Comparison of ENCODE assay signal across 15 cellular contexts in the genomic region with DNA sequence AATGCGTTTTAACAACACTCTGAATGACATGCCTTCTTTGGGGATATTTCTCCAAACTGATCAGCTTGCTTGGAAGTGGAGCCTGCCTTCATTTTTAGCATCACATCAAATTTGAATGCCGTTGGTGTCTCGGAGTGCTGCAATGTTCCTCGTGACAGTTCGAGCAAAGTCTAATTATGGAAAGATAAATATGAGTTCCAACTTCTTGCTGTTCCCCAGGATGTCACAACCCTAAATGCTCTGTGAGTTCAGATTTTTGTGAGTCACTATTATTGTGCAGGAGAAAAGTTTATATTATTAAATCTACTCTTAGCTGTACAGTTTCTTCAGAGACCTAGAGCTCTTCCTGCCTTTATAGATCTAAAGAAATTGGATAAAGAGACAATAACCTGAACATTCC.
DNase-seq lines count a peak whose midpoint lies in the region; ATAC-seq and TF ChIP-seq lines count a peak whose summit lies in the region.
"Had no signal": no experiment of that assay in that cellular context is flagged by ENCODE, and none has a peak within 500 bp of the region (broad histone marks: within the 10 kb centered on the region; RNA-seq: fewer than 3 reads in every experiment).

No MANE protein-coding gene starts in this region.

- H3K4me3 ChIP-seq in choroid plexus epithelial cell (ENCODE audit: low read depth, low read length) = no peak overlapping the region
- H3K4me3 ChIP-seq: BLaER1 treated with 17β-estradiol and CSF1 and Interleukin-3, amounts not matched to agents 10 nM and 100 nM; HAP-1; K562 had no signal

- ATAC-seq in GM19035 (IDR thresholded peaks at IDR 0.05; ENCODE audit: unreplicated experiment) = no peak
- ATAC-seq: K562, PC-3 had no signal

- DNase-seq in EH (ENCODE audit: low read depth) = peak; percentile 1
- DNase-seq in M059J (ENCODE audit: low read depth) = peak; percentile 35
- DNase-seq in choroid plexus epithelial cell (ENCODE audit: low read depth) = peak; percentile 65
- peak; percentile 75 for DNase-seq in putamen (ENCODE audit: low spot score)
- no peak for DNase-seq in activated CD4-positive, alpha-beta T cell treated with anti-CD3 and anti-CD28 coated beads for 48 hours
- no peak for DNase-seq in HCEC 1CT
- DNase-seq: DMS79, NCI-H1105, NCI-H2081 treated with DMSO at 0.1 percent for 48 hours, PC-3, RPMI8226 had no signal

- TF ChIP-seq CTCF in choroid plexus epithelial cell (conservative IDR thresholded peaks at IDR 0.05; ENCODE audit: low read depth, low read length) = no peak

Comparison
In these comparisons a context has a peak if more than half of its experiments do, and no peak if none do; other contexts are left out.
1. DNase-seq: peak in EH (single experiment), M059J (single experiment), choroid plexus epithelial cell (single experiment) and putamen (single experiment); none in activated CD4-positive, alpha-beta T cell treated with anti-CD3 and anti-CD28 coated beads for 48 hours (single experiment) and HCEC 1CT (single experiment).